ENCODE assay signal across 1 cellular context in the genomic region with DNA sequence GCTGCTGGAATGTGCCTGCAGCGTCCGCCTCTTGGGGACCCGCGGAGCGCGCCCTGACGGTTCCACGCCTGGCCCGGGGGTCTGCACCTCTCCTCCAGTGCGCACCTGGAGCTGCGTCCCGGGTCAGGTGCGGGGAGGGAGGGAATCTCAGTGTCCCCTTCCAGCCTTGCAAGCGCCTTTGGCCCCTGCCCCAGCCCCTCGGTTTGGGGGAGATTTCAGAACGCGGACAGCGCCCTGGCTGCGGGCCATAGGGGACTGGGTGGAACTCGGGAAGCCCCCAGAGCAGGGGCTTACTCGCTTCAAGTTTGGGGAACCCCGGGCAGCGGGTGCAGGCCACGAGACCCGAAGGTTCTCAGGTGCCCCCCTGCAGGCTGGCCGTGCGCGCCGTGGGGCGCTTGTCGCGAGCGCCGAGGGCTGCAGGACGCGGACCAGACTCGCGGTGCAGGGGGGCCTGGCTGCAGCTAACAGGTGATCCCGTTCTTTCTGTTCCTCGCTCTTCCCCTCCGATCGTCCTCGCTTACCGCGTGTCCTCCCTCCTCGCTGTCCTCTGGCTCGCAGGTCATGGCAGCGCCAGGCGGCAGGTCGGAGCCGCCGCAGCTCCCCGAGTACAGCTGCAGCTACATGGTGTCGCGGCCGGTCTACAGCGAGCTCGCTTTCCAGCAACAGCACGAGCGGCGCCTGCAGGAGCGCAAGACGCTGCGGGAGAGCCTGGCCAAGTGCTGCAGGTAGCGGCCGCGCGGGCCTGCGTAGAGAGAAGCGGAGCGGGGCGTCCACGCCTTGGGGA.
TF ChIP-seq lines count a peak whose summit lies in the region.

No MANE protein-coding gene starts in this region.

TF ChIP-seq in WTC11, 78 proteins besides CTCF, POLR2A, EP300 and RAD21 (continued from another document):
- TF ChIP-seq, protein P1, sequence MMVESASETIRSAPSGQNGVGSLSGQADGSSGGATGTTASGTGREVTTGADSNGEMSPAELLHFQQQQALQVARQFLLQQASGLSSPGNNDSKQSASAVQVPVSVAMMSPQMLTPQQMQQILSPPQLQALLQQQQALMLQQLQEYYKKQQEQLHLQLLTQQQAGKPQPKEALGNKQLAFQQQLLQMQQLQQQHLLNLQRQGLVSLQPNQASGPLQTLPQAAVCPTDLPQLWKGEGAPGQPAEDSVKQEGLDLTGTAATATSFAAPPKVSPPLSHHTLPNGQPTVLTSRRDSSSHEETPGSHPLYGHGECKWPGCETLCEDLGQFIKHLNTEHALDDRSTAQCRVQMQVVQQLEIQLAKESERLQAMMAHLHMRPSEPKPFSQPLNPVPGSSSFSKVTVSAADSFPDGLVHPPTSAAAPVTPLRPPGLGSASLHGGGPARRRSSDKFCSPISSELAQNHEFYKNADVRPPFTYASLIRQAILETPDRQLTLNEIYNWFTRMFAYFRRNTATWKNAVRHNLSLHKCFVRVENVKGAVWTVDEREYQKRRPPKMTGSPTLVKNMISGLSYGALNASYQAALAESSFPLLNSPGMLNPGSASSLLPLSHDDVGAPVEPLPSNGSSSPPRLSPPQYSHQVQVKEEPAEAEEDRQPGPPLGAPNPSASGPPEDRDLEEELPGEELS (CRISPR knock-in tag; IDR thresholded peaks at IDR 0.05): no peak
- TF ChIP-seq SMAD3 (CRISPR knock-in tag; IDR thresholded peaks at IDR 0.05; ENCODE audit: borderline replicate concordance): no peak
- 0 out of 2 replicates have a peak, but pooled peaks have one; percentile 26 for TF ChIP-seq GABPB1 (CRISPR knock-in tag; IDR thresholded peaks at IDR 0.05)
- peak; percentile 31; the same call in 1 of the 2 replicates for TF ChIP-seq ETV6 (CRISPR knock-in tag; IDR thresholded peaks at IDR 0.05)
- no peak for TF ChIP-seq EMX1 (CRISPR knock-in tag; IDR thresholded peaks at IDR 0.05)
- TF ChIP-seq TP53 (CRISPR knock-in tag; IDR thresholded peaks at IDR 0.05): no peak
- TF ChIP-seq, protein P2, sequence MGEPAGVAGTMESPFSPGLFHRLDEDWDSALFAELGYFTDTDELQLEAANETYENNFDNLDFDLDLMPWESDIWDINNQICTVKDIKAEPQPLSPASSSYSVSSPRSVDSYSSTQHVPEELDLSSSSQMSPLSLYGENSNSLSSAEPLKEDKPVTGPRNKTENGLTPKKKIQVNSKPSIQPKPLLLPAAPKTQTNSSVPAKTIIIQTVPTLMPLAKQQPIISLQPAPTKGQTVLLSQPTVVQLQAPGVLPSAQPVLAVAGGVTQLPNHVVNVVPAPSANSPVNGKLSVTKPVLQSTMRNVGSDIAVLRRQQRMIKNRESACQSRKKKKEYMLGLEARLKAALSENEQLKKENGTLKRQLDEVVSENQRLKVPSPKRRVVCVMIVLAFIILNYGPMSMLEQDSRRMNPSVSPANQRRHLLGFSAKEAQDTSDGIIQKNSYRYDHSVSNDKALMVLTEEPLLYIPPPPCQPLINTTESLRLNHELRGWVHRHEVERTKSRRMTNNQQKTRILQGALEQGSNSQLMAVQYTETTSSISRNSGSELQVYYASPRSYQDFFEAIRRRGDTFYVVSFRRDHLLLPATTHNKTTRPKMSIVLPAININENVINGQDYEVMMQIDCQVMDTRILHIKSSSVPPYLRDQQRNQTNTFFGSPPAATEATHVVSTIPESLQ (CRISPR knock-in tag; IDR thresholded peaks at IDR 0.05): no peak
- TF ChIP-seq ZNF263 (CRISPR knock-in tag; IDR thresholded peaks at IDR 0.05; ENCODE audit: low read depth): peak; percentile 91
- TF ChIP-seq ZNF219 (CRISPR knock-in tag; IDR thresholded peaks at IDR 0.05; ENCODE audit: borderline replicate concordance): no peak
- no peak for TF ChIP-seq SP1 (CRISPR knock-in tag; conservative IDR thresholded peaks at IDR 0.05)
- TF ChIP-seq SOX15 (CRISPR knock-in tag; IDR thresholded peaks at IDR 0.05): no peak
- TF ChIP-seq ESRRA (CRISPR knock-in tag; IDR thresholded peaks at IDR 0.05; ENCODE audit: borderline replicate concordance): peak; percentile 23; the same call in 1 of the 2 replicates
- no peak for TF ChIP-seq ZNF396 (CRISPR knock-in tag; IDR thresholded peaks at IDR 0.05; ENCODE audit: borderline replicate concordance)
- no peak for TF ChIP-seq ZNF416 (CRISPR knock-in tag; IDR thresholded peaks at IDR 0.05)
- TF ChIP-seq, protein P3, sequence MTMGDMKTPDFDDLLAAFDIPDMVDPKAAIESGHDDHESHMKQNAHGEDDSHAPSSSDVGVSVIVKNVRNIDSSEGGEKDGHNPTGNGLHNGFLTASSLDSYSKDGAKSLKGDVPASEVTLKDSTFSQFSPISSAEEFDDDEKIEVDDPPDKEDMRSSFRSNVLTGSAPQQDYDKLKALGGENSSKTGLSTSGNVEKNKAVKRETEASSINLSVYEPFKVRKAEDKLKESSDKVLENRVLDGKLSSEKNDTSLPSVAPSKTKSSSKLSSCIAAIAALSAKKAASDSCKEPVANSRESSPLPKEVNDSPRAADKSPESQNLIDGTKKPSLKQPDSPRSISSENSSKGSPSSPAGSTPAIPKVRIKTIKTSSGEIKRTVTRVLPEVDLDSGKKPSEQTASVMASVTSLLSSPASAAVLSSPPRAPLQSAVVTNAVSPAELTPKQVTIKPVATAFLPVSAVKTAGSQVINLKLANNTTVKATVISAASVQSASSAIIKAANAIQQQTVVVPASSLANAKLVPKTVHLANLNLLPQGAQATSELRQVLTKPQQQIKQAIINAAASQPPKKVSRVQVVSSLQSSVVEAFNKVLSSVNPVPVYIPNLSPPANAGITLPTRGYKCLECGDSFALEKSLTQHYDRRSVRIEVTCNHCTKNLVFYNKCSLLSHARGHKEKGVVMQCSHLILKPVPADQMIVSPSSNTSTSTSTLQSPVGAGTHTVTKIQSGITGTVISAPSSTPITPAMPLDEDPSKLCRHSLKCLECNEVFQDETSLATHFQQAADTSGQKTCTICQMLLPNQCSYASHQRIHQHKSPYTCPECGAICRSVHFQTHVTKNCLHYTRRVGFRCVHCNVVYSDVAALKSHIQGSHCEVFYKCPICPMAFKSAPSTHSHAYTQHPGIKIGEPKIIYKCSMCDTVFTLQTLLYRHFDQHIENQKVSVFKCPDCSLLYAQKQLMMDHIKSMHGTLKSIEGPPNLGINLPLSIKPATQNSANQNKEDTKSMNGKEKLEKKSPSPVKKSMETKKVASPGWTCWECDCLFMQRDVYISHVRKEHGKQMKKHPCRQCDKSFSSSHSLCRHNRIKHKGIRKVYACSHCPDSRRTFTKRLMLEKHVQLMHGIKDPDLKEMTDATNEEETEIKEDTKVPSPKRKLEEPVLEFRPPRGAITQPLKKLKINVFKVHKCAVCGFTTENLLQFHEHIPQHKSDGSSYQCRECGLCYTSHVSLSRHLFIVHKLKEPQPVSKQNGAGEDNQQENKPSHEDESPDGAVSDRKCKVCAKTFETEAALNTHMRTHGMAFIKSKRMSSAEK (CRISPR knock-in tag; IDR thresholded peaks at IDR 0.05; ENCODE audit: borderline replicate concordance): no peak
- no peak for TF ChIP-seq ZNF121 (CRISPR knock-in tag; IDR thresholded peaks at IDR 0.05)
- no peak for TF ChIP-seq SMAD4 (CRISPR knock-in tag; IDR thresholded peaks at IDR 0.05)
- TF ChIP-seq, protein P4, sequence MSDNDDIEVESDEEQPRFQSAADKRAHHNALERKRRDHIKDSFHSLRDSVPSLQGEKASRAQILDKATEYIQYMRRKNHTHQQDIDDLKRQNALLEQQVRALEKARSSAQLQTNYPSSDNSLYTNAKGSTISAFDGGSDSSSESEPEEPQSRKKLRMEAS (CRISPR knock-in tag; IDR thresholded peaks at IDR 0.05): peak; percentile 64
- TF ChIP-seq ZNF423 (CRISPR knock-in tag; IDR thresholded peaks at IDR 0.05): no peak
- no peak for TF ChIP-seq JAZF1 (CRISPR knock-in tag; IDR thresholded peaks at IDR 0.05)
- peak; percentile 79; the same call in 1 of the 2 replicates for TF ChIP-seq FOXP1 (CRISPR knock-in tag; IDR thresholded peaks at IDR 0.05; ENCODE audit: borderline replicate concordance)
- 0 out of 2 replicates have a peak, but pooled peaks have one; percentile 1 for TF ChIP-seq RELA (CRISPR knock-in tag; IDR thresholded peaks at IDR 0.05; ENCODE audit: borderline replicate concordance)
- TF ChIP-seq NR3C1 (CRISPR knock-in tag; conservative IDR thresholded peaks at IDR 0.05; ENCODE audit: low read depth): no peak
- TF ChIP-seq CREB1 (CRISPR knock-in tag; IDR thresholded peaks at IDR 0.05): 0 out of 2 replicates have a peak, but pooled peaks have one; percentile 28
- no peak for TF ChIP-seq ZNF317 (CRISPR knock-in tag; IDR thresholded peaks at IDR 0.05; ENCODE audit: borderline replicate concordance, low read depth)
- TF ChIP-seq, protein P5, sequence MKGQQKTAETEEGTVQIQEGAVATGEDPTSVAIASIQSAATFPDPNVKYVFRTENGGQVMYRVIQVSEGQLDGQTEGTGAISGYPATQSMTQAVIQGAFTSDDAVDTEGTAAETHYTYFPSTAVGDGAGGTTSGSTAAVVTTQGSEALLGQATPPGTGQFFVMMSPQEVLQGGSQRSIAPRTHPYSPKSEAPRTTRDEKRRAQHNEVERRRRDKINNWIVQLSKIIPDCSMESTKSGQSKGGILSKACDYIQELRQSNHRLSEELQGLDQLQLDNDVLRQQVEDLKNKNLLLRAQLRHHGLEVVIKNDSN (CRISPR knock-in tag; IDR thresholded peaks at IDR 0.05): no peak
TF ChIP-seq in WTC11: peak in this region for 17.
